In genomic region chr4:89939994-89940393, GRCh38 we compare ENCODE assay signal across 14 cellular contexts. TPM values are rescaled to one million over a fixed set of nuclear protein-coding genes. Genes with fewer than 3 reads are reported as not detected.
DNase-seq lines count a peak whose midpoint lies in the region; ATAC-seq and TF ChIP-seq lines count a peak whose summit lies in the region.
"Had no signal": no experiment of that assay in that cellular context is flagged by ENCODE, and none has a peak within 500 bp of the region (broad histone marks: within the 10 kb centered on the region; RNA-seq: fewer than 3 reads in every experiment).

No MANE protein-coding gene starts in this region.

- H4K20me1 ChIP-seq in neural progenitor cell (ENCODE audit: low read depth) = no peaks in the 10 kb centered on the region

- in situ Hi-C loops in brain microvascular endothelial cell (cut with HindIII; ENCODE audit: low pct_ligation_motif_present, low sequenced_read_pairs) = no loop called here

- no peaks in the 10 kb centered on the region for H3K9me3 Mint-ChIP-seq in neural progenitor cell
- H3K9me3 Mint-ChIP-seq in progenitor cell of endocrine pancreas (ENCODE audit: low read depth) = no peaks in the 10 kb centered on the region
- H3K9me3 Mint-ChIP-seq: activated CD8-positive, alpha-beta T cell treated with anti-CD3 and anti-CD28 coated beads for 36 hours; activated naive CD4-positive, alpha-beta T cell treated with anti-CD3 and anti-CD28 coated beads for 36 hours had no signal

- H3K4me3 Mint-ChIP-seq in neural progenitor cell (no peak overlapping the region), progenitor cell of endocrine pancreas (ENCODE audit: low read depth) (no peak overlapping the region)
- H3K4me3 Mint-ChIP-seq: activated CD8-positive, alpha-beta T cell treated with anti-CD3 and anti-CD28 coated beads for 36 hours; activated naive CD4-positive, alpha-beta T cell treated with anti-CD3 and anti-CD28 coated beads for 36 hours had no signal

- ATAC-seq in HG03097 (IDR thresholded peaks at IDR 0.05; ENCODE audit: low FRiP score, unreplicated experiment) = no peak
- ATAC-seq: activated CD8-positive, alpha-beta T cell treated with anti-CD3 and anti-CD28 coated beads for 36 hours had no signal

- H2AFZ ChIP-seq in neural progenitor cell (replicated peaks) = peak overlapping the region; percentile 36

- H3K4me2 ChIP-seq in neural progenitor cell = no peak overlapping the region

- H3K4me1 ChIP-seq in neural progenitor cell = no peaks in the 10 kb centered on the region
- H3K4me1 ChIP-seq: Caco-2 had no signal

- H3K27me3 Mint-ChIP-seq in neural progenitor cell (ENCODE audit: insufficient read depth, low read depth) (no peaks in the 10 kb centered on the region), progenitor cell of endocrine pancreas (no peaks in the 10 kb centered on the region)

- no peaks in the 10 kb centered on the region for H3F3A ChIP-seq in neural progenitor cell (ENCODE audit: low read depth)

- H3K4me3 ChIP-seq in neural progenitor cell = no peak overlapping the region
- H3K4me3 ChIP-seq in brain microvascular endothelial cell (ENCODE audit: low read depth, low read length) = no peak overlapping the region
- H3K4me3 ChIP-seq: GM12878 had no signal

- H3K36me3 ChIP-seq in neural progenitor cell (no peaks in the 10 kb centered on the region), brain microvascular endothelial cell (replicated peaks) (no peaks in the 10 kb centered on the region)

- H3K9me3 ChIP-seq in neural progenitor cell (ENCODE audit: low read depth) = no peaks in the 10 kb centered on the region
- H3K9me3 ChIP-seq: Caco-2 had no signal

- DNase-seq in LHCN-M2 (ENCODE audit: low read depth) (peak; percentile 25), NCI-H446 (lab: John Stamatoyannopoulos, UW) (peak; percentile 55 to 84), dermis blood vessel endothelial cell (peak; percentile 50), neural progenitor cell (ENCODE audit: low spot score) (no peak), brain microvascular endothelial cell (no peak), progenitor cell of endocrine pancreas (ENCODE audit: low spot score, unreplicated experiment) (no peak)
- no peak for DNase-seq in stimulated activated naive CD4-positive, alpha-beta T cell (lab: John Stamatoyannopoulos, UW)
- DNase-seq: activated CD8-positive, alpha-beta T cell treated with anti-CD3 and anti-CD28 coated beads for 36 hours; activated naive CD4-positive, alpha-beta T cell treated with anti-CD3 and anti-CD28 coated beads for 36 hours; Caco-2; H7; NK-92 treated with Interleukin-12 subunit alpha and Interleukin-12 subunit beta, amount 100 ng/mL, for 24 hours had no signal

- H3K27ac Mint-ChIP-seq in neural progenitor cell = no peak overlapping the region
- no peak overlapping the region for H3K27ac Mint-ChIP-seq in progenitor cell of endocrine pancreas
- H3K27ac Mint-ChIP-seq: activated CD8-positive, alpha-beta T cell treated with anti-CD3 and anti-CD28 coated beads for 36 hours; activated naive CD4-positive, alpha-beta T cell treated with anti-CD3 and anti-CD28 coated beads for 36 hours had no signal

- H3K27ac ChIP-seq in neural progenitor cell (no peak overlapping the region), brain microvascular endothelial cell (no peak overlapping the region)

- peaks cover 28% of the 10 kb centered on the region for H3K36me3 Mint-ChIP-seq in neural progenitor cell
- no peaks in the 10 kb centered on the region for H3K36me3 Mint-ChIP-seq in progenitor cell of endocrine pancreas (ENCODE audit: insufficient read depth)

- no peak for TF ChIP-seq CTCF in neural progenitor cell (IDR thresholded peaks at IDR 0.05)
- no peak for TF ChIP-seq CTCF in brain microvascular endothelial cell (IDR thresholded peaks at IDR 0.05; ENCODE audit: low read depth, low read length, missing control alignments)
- no peak for TF ChIP-seq CTCF in progenitor cell of endocrine pancreas (IDR thresholded peaks at IDR 0.05; ENCODE audit: unreplicated experiment)

- H3K9ac ChIP-seq in neural progenitor cell = no peak overlapping the region

- H3K4me1 Mint-ChIP-seq in neural progenitor cell (no peaks in the 10 kb centered on the region), progenitor cell of endocrine pancreas (ENCODE audit: low read depth) (no peaks in the 10 kb centered on the region)

- H3K79me2 ChIP-seq in neural progenitor cell (ENCODE audit: low read depth) = no peaks in the 10 kb centered on the region

- H3K27me3 ChIP-seq in neural progenitor cell (no peaks in the 10 kb centered on the region), brain microvascular endothelial cell (replicated peaks) (no peaks in the 10 kb centered on the region)

RNA-seq across cellular contexts. Expression of gene MMRN1, which starts 45.3 kb away (rescaled TPM):
- total RNA-seq in LHCN-M2 (2014; rRNA removed) (not detected in 2 replicates), dermis blood vessel endothelial cell (2,743 and 3,766 TPM in 2 replicates), neural progenitor cell (ENCODE audit: low replicate concordance) (0.37 TPM in 2 replicates), progenitor cell of endocrine pancreas (1.6 and 1.7 TPM in 2 replicates)
- polyA plus RNA-seq in LHCN-M2 (2012) = not detected
- total RNA-seq: activated CD8-positive, alpha-beta T cell treated with anti-CD3 and anti-CD28 coated beads for 36 hours; Caco-2 had no signal

Comparison
In these comparisons a context has a peak if more than half of its experiments do, and no peak if none do; other contexts are left out.
1. DNase-seq: peak in LHCN-M2 (single experiment), NCI-H446 (2 of 2) and dermis blood vessel endothelial cell (single experiment); none in neural progenitor cell (single experiment), brain microvascular endothelial cell (single experiment), progenitor cell of endocrine pancreas (single experiment) and stimulated activated naive CD4-positive, alpha-beta T cell (0 of 6).
2. RNA of gene MMRN1, which starts 45.3 kb away (total RNA-seq): 2,743 to 3,766 TPM in dermis blood vessel endothelial cell; 1.6 to 1.7 TPM in progenitor cell of endocrine pancreas, 0.37 TPM in neural progenitor cell and not detected in LHCN-M2; every median in the first group is over 1,000 times any median in the second.